Comparison of ENCODE assay signal across 8 cellular contexts in genomic region chr14:55731881-55732498, GRCh38.
DNase-seq lines count a peak whose midpoint lies in the region; ATAC-seq and TF ChIP-seq lines count a peak whose summit lies in the region.

No MANE protein-coding gene starts in this region.

- H3K27ac ChIP-seq in dorsolateral prefrontal cortex (no peak overlapping the region), neural progenitor cell (no peak overlapping the region)

- TF ChIP-seq CTCF in Loucy (conservative IDR thresholded peaks at IDR 0.05; ENCODE audit: low read length) = peak; percentile 77
- peak in 55 of 56 donors; percentile 28 to 71 (median 53) for TF ChIP-seq CTCF in dorsolateral prefrontal cortex (IDR thresholded peaks at IDR 0.05 in 54 of 56, conservative IDR thresholded peaks at IDR 0.05 in 2 of 56; ENCODE audit: low read depth in 1 of 56, partially characterized antibody in 56 of 56)
- peak; percentile 72 for TF ChIP-seq CTCF in neural progenitor cell (IDR thresholded peaks at IDR 0.05)
- no peak for TF ChIP-seq CTCF in omental fat pad (IDR thresholded peaks at IDR 0.05)

- no peak for ATAC-seq in omental fat pad (ENCODE audit: low FRiP score)

- intact Hi-C loops in dorsolateral prefrontal cortex (cut with DNase I) = no loop called here

- H3K9me3 Mint-ChIP-seq in neural progenitor cell = peaks cover 2% of the 10 kb centered on the region

- H4K20me1 ChIP-seq in Loucy (ENCODE audit: insufficient read depth, low read length, poor library complexity, severe bottlenecking) (no peaks in the 10 kb centered on the region), neural progenitor cell (ENCODE audit: low read depth) (no peaks in the 10 kb centered on the region)

- H3K4me1 ChIP-seq in Loucy (ENCODE audit: insufficient read depth, low read length, poor library complexity, severe bottlenecking) (no peaks in the 10 kb centered on the region), neural progenitor cell (peaks cover 14% of the 10 kb centered on the region)

- H3K79me2 ChIP-seq in Loucy (ENCODE audit: insufficient read depth, low read length) = no peaks in the 10 kb centered on the region
- no peaks in the 10 kb centered on the region for H3K79me2 ChIP-seq in neural progenitor cell (ENCODE audit: low read depth)

- H3K36me3 Mint-ChIP-seq in neural progenitor cell = no peaks in the 10 kb centered on the region

- no peaks in the 10 kb centered on the region for H3K36me3 ChIP-seq in Loucy (ENCODE audit: insufficient read depth, low read length)
- H3K36me3 ChIP-seq in neural progenitor cell = no peaks in the 10 kb centered on the region

- H3K4me2 ChIP-seq in Loucy (ENCODE audit: low read depth, low read length, poor library complexity, severe bottlenecking) (no peak overlapping the region), neural progenitor cell (no peak overlapping the region)

- no peak overlapping the region for H2AFZ ChIP-seq in Loucy (ENCODE audit: low read length)
- H2AFZ ChIP-seq in neural progenitor cell (replicated peaks) = no peak overlapping the region

- H3K27me3 ChIP-seq in Loucy (ENCODE audit: insufficient read depth, low read length, poor library complexity, severe bottlenecking) (no peaks in the 10 kb centered on the region), dorsolateral prefrontal cortex (no peaks in the 10 kb centered on the region), neural progenitor cell (no peaks in the 10 kb centered on the region)

- H3K27me3 Mint-ChIP-seq in neural progenitor cell (ENCODE audit: insufficient read depth, low read depth) = no peaks in the 10 kb centered on the region

- peak; percentile 5 for DNase-seq in DMS 273 treated with DMSO at 0.1 percent for 48 hours (lab: John Stamatoyannopoulos, UW)
- peak; percentile 20 to 56 for DNase-seq in activated CD4-positive, alpha-beta T cell treated with anti-CD3 and anti-CD28 coated beads for 4 hours
- DNase-seq in dorsolateral prefrontal cortex = peak in 4 of 10 donors; percentile 8 to 43 (median 28)
- DNase-seq in neural progenitor cell (ENCODE audit: low spot score) = peak; percentile 48
- DNase-seq in omental fat pad (ENCODE audit: low spot score) = no peak
- no peak for DNase-seq in middle frontal gyrus (ENCODE audit: extremely low spot score, low spot score)
- no peak for DNase-seq in T1000 (lab: John Stamatoyannopoulos, UW)

- no peak overlapping the region for H3K4me3 ChIP-seq in Loucy (ENCODE audit: low read length, poor library complexity, severe bottlenecking)
- H3K4me3 ChIP-seq in dorsolateral prefrontal cortex = no peak overlapping the region
- no peak overlapping the region for H3K4me3 ChIP-seq in neural progenitor cell

- H3K9me2 ChIP-seq in Loucy (replicated peaks; ENCODE audit: low read depth, low read length) = no peaks in the 10 kb centered on the region

- H3K4me3 Mint-ChIP-seq in neural progenitor cell = no peak overlapping the region

- H3K4me1 Mint-ChIP-seq in neural progenitor cell = peaks cover 3% of the 10 kb centered on the region

- H3K27ac Mint-ChIP-seq in neural progenitor cell = peak overlapping the region; percentile 76

- H3F3A ChIP-seq in Loucy (ENCODE audit: low read depth) (no peaks in the 10 kb centered on the region), neural progenitor cell (ENCODE audit: low read depth) (no peaks in the 10 kb centered on the region)

- H3K9ac ChIP-seq in Loucy (ENCODE audit: low read depth, low read length, poor library complexity, severe bottlenecking) = no peak overlapping the region
- H3K9ac ChIP-seq in neural progenitor cell = no peak overlapping the region

- H3K9me3 ChIP-seq in Loucy (ENCODE audit: insufficient read depth, low read depth, low read length) = 0 out of 2 replicates have a peak, but pooled peaks cover 3% of the 10 kb centered on the region
- no peaks in the 10 kb centered on the region for H3K9me3 ChIP-seq in neural progenitor cell (ENCODE audit: low read depth)

Comparison
In these comparisons a context has a peak if more than half of its experiments do, and no peak if none do; other contexts are left out.
1. DNase-seq: peak in DMS 273 treated with DMSO at 0.1 percent for 48 hours (single experiment), activated CD4-positive, alpha-beta T cell treated with anti-CD3 and anti-CD28 coated beads for 4 hours (2 of 2) and neural progenitor cell (single experiment); none in omental fat pad (single experiment), middle frontal gyrus (single experiment) and T1000 (single experiment).
2. CTCF ChIP-seq: peak in Loucy (single experiment), dorsolateral prefrontal cortex (55 of 56) and neural progenitor cell (single experiment); none in omental fat pad (0 of 3).